Comparison of ENCODE assay signal across 8 cellular contexts in the genomic region with DNA sequence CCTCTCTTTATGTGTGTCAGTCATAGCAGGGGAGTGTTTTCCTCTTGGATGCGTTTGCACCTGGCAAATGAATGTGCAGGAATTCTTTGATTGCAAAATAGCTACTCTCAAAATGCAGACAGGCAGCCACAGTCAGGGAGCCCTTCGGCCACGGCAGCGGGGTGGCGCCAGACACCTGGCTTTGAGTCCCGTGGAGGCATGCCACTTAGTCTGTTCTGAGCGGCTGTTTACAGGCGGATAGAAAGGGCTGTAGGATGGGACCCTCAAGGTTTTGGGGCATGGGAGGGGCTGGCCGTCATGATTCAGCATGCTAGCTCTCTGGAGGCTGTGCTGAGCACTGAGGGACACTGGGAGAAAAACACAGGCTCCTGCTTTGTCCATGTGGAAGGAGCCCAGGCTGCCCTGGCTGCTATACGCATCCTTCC.
DNase-seq lines count a peak whose midpoint lies in the region; ATAC-seq and TF ChIP-seq lines count a peak whose summit lies in the region.

No MANE protein-coding gene starts in this region.

- CTCF ChIA-PET in activated CD4-positive, alpha-beta memory T cell treated with anti-CD3 and anti-CD28 coated beads for 36 hours (lab: Charles Lee): interaction anchor here (0.6 to 3.2 kb wide), 3 partner anchors 87 to 213 kb away, joined by 3 to 25 read pairs (median 4); no protein-coding TSS in a partner anchor

- peaks cover 15% of the 10 kb centered on the region for H3K4me1 Mint-ChIP-seq in activated CD4-positive, alpha-beta memory T cell treated with anti-CD3 and anti-CD28 coated beads for 36 hours (ENCODE audit: low read depth)
- peaks cover 35% of the 10 kb centered on the region for H3K4me1 Mint-ChIP-seq in neural crest cell

- H3K9me3 Mint-ChIP-seq in activated CD4-positive, alpha-beta memory T cell treated with anti-CD3 and anti-CD28 coated beads for 36 hours: no peaks in the 10 kb centered on the region
- H3K9me3 Mint-ChIP-seq in neural crest cell: no peaks in the 10 kb centered on the region

- no peaks in the 10 kb centered on the region for H3K36me3 Mint-ChIP-seq in activated CD4-positive, alpha-beta memory T cell treated with anti-CD3 and anti-CD28 coated beads for 36 hours
- no peaks in the 10 kb centered on the region for H3K36me3 Mint-ChIP-seq in neural crest cell (ENCODE audit: low read depth)

- H3K4me3 Mint-ChIP-seq in activated CD4-positive, alpha-beta memory T cell treated with anti-CD3 and anti-CD28 coated beads for 36 hours: no peak overlapping the region
- H3K4me3 Mint-ChIP-seq in neural crest cell: no peak overlapping the region

- H3K27me3 Mint-ChIP-seq in activated CD4-positive, alpha-beta memory T cell treated with anti-CD3 and anti-CD28 coated beads for 36 hours: no peaks in the 10 kb centered on the region
- H3K27me3 Mint-ChIP-seq in neural crest cell (ENCODE audit: low read depth): no peaks in the 10 kb centered on the region

- no peak overlapping the region for H3K27ac Mint-ChIP-seq in activated CD4-positive, alpha-beta memory T cell treated with anti-CD3 and anti-CD28 coated beads for 36 hours
- no peak overlapping the region for H3K27ac Mint-ChIP-seq in neural crest cell (ENCODE audit: unreplicated experiment)

- intact Hi-C loops in activated CD4-positive, alpha-beta memory T cell treated with anti-CD3 and anti-CD28 coated beads for 36 hours (cut with micrococcal nuclease): loop anchor here (5.0 kb wide), 1 partner anchor 207 kb away; no protein-coding TSS in a partner anchor

- POLR2A ChIA-PET in activated CD4-positive, alpha-beta memory T cell treated with anti-CD3 and anti-CD28 coated beads for 36 hours (lab: Charles Lee): no interaction called here

- peak; percentile 27 for DNase-seq in activated T-cell treated with anti-CD3 and anti-CD28 coated beads, Interleukin-2, amount 50 U/mL, for 1 hour
- no peak for DNase-seq in activated T-cell treated with anti-CD3 and anti-CD28 coated beads for 4 hours
- DNase-seq in NCI-H2107 treated with DMSO at 0.1 percent for 48 hours (lab: John Stamatoyannopoulos, UW; ENCODE audit: unreplicated experiment): peak; percentile 96
- peak; percentile 49 for DNase-seq in activated CD4-positive, alpha-beta memory T cell treated with anti-CD3 and anti-CD28 coated beads for 36 hours
- peak; percentile 10 for DNase-seq in fibroblast of the conjunctiva (ENCODE audit: low read depth)
- DNase-seq in neural crest cell (ENCODE audit: low read depth, low spot score): peak; percentile 27
- no peak for DNase-seq in amniotic stem cell (lab: John Stamatoyannopoulos, UW)

- no peak for ATAC-seq in GM19455 (IDR thresholded peaks at IDR 0.05; ENCODE audit: unreplicated experiment)

- TF ChIP-seq CTCF in neural crest cell (conservative IDR thresholded peaks at IDR 0.05): peak; percentile 71

Comparison
In these comparisons a context has a peak if more than half of its experiments do, and no peak if none do; other contexts are left out.
1. DNase-seq: peak in activated T-cell treated with anti-CD3 and anti-CD28 coated beads, Interleukin-2, amount 50 U/mL, for 1 hour (single experiment), NCI-H2107 treated with DMSO at 0.1 percent for 48 hours (single experiment), activated CD4-positive, alpha-beta memory T cell treated with anti-CD3 and anti-CD28 coated beads for 36 hours (single experiment), fibroblast of the conjunctiva (single experiment) and neural crest cell (single experiment); none in activated T-cell treated with anti-CD3 and anti-CD28 coated beads for 4 hours (single experiment) and amniotic stem cell (single experiment).